Comparison of ENCODE assay signal across 19 cellular contexts in genomic region chr1:208163542-208163941, GRCh38.
DNase-seq lines count a peak whose midpoint lies in the region; ATAC-seq and TF ChIP-seq lines count a peak whose summit lies in the region.
"Had no signal": no experiment of that assay in that cellular context is flagged by ENCODE, and none has a peak within 500 bp of the region (broad histone marks: within the 10 kb centered on the region; RNA-seq: fewer than 3 reads in every experiment).

No MANE protein-coding gene starts in this region.

- H3K9me3 ChIP-seq in right lobe of liver (no peaks in the 10 kb centered on the region), psoas muscle (no peaks in the 10 kb centered on the region), OCI-LY7 (ENCODE audit: low read length) (no peaks in the 10 kb centered on the region)
- H3K9me3 ChIP-seq: MG63 had no signal

- no peaks in the 10 kb centered on the region for H4K20me1 ChIP-seq in OCI-LY7 (ENCODE audit: insufficient read depth, low read length)

- no peak for TF ChIP-seq POLR2A in right lobe of liver (IDR thresholded peaks at IDR 0.05)

- DNase-seq in DMS53 (lab: John Stamatoyannopoulos, UW) (peak; percentile 13), DMS53 treated with DMSO at 0.1 percent for 48 hours (lab: John Stamatoyannopoulos, UW; ENCODE audit: unreplicated experiment) (no peak), right lobe of liver (no peak), psoas muscle (no peak), SW480 (ENCODE audit: low spot score) (no peak), NCI-H82 treated with DMSO at 0.1 percent for 48 hours (lab: John Stamatoyannopoulos, UW; ENCODE audit: unreplicated experiment) (no peak), kidney glomerular epithelial cell (lab: John Stamatoyannopoulos, UW) (no peak), OCI-LY7 (ENCODE audit: low spot score) (no peak)
- DNase-seq: AML-193, DND-41, Kasumi-1, MG63, NCI-H1048, NCI-H1436, NCI-H345, NCI-H524 treated with DMSO at 0.1 percent for 48 hours had no signal

- intact Hi-C loops in right lobe of liver (cut with DNase I) = no loop called here
- intact Hi-C loops in psoas muscle (cut with DNase I) = no loop called here
- intact Hi-C loops in OCI-LY7 (cut with micrococcal nuclease; ENCODE audit: unreplicated experiment) = no loop called here

- no peaks in the 10 kb centered on the region for H3K9me2 ChIP-seq in OCI-LY7 (ENCODE audit: insufficient read depth, low read length)

- no peak overlapping the region for H3K27ac ChIP-seq in right lobe of liver
- H3K27ac ChIP-seq in psoas muscle = peak overlapping the region; percentile 88
- no peak overlapping the region for H3K27ac ChIP-seq in OCI-LY7 (ENCODE audit: low read depth, low read length, poor library complexity, severe bottlenecking)
- H3K27ac ChIP-seq: 22Rv1, C4-2B had no signal

- ATAC-seq in right lobe of liver (peak; percentile 74 to 82 (median 78)), psoas muscle (no peak)
- ATAC-seq: Right ventricle myocardium inferior had no signal

- POLR2A ChIA-PET in OCI-LY7 (lab: Charles Lee) = interaction anchor here (1.1 kb wide), 1 partner anchor 16 kb away, joined by 3 read pairs; no protein-coding TSS in a partner anchor

- WGBS in right lobe of liver (ENCODE audit: insufficient coverage, low coverage, low lambda C conversion rate, missing lambda C conversion rate) = 50% methylated on average over 1 of the region's 1 CpG
- WGBS in psoas muscle, 3 donors = 71 to 96% (median 82%) methylated on average over 1 of the region's 1 CpG

- H3K4me3 ChIP-seq in right lobe of liver = no peak overlapping the region
- H3K4me3 ChIP-seq in psoas muscle = no peak overlapping the region
- H3K4me3 ChIP-seq in OCI-LY7 (ENCODE audit: low read depth, low read length, poor library complexity, severe bottlenecking) = no peak overlapping the region
- H3K4me3 ChIP-seq: MG63 had no signal

- H2AFZ ChIP-seq in OCI-LY7 (ENCODE audit: low read length) = no peak overlapping the region

- H3K79me2 ChIP-seq in OCI-LY7 (ENCODE audit: insufficient read depth, low read depth, low read length) = no peaks in the 10 kb centered on the region

- no TSS peak for BruUV-seq in OCI-LY7 (replicated peaks; lab: Mats Ljungman, UMichigan)

- TF ChIP-seq CTCF in right lobe of liver (IDR thresholded peaks at IDR 0.05) (no peak), psoas muscle (IDR thresholded peaks at IDR 0.05) (no peak), OCI-LY7 (conservative IDR thresholded peaks at IDR 0.05; ENCODE audit: low read length) (no peak)

- H3K4me2 ChIP-seq in OCI-LY7 (ENCODE audit: low read length) = no peak overlapping the region

- CTCF ChIA-PET in OCI-LY7 (lab: Charles Lee; ENCODE audit: unreplicated experiment) = no interaction called here

- H3K36me3 ChIP-seq in right lobe of liver (no peaks in the 10 kb centered on the region), psoas muscle (ENCODE audit: insufficient read depth in 1 of 2, low read depth in 1 of 2) (no peaks in the 10 kb centered on the region), OCI-LY7 (ENCODE audit: insufficient read depth, low read length) (no peaks in the 10 kb centered on the region)
- H3K36me3 ChIP-seq: MG63 had no signal

- no peaks in the 10 kb centered on the region for H3K27me3 ChIP-seq in right lobe of liver
- no peaks in the 10 kb centered on the region for H3K27me3 ChIP-seq in psoas muscle (ENCODE audit: insufficient read depth in 3 of 3, low read length in 2 of 3)
- H3K27me3 ChIP-seq: MG63 had no signal

- H3K4me1 ChIP-seq in right lobe of liver (peaks cover 0 to 25% (median 9%) of the 10 kb centered on the region in 4 donors), psoas muscle (peaks cover 73% of the 10 kb centered on the region), OCI-LY7 (ENCODE audit: insufficient read depth, low read length, poor library complexity, severe bottlenecking) (peaks cover 5% of the 10 kb centered on the region)

Comparison
In these comparisons a context has a peak if more than half of its experiments do, and no peak if none do; other contexts are left out.
1. ATAC-seq: peak in right lobe of liver (4 of 4); none in psoas muscle (0 of 4).